ENCODE assay signal across 11 cellular contexts in the genomic region with DNA sequence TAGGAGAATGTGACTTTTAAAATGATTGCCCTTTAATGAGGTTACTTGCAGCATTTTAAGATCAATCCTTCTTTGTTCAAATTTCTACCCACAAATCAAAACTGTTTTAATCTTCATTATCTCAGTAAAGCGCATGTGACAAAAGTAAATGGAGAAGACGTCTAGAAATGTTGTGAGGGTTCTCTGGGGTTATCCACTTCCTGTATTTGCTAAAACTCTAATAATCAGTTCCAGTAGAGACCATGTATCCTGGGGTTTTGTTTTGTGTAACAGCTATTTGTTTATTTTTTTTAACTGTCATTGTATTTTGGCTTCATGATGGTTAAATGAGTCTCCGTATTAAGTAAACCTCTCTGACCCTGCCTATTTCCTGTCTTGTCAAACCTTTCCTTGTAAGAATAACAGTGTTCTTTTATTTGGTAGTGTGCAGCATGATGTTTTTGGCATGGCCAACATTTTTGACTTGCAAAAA. TPM values are rescaled to one million over a fixed set of nuclear protein-coding genes. Genes with fewer than 3 reads are reported as not detected.
DNase-seq lines count a peak whose midpoint lies in the region; ATAC-seq and TF ChIP-seq lines count a peak whose summit lies in the region.
"Had no signal": no experiment of that assay in that cellular context is flagged by ENCODE, and none has a peak within 500 bp of the region (broad histone marks: within the 10 kb centered on the region; RNA-seq: fewer than 3 reads in every experiment).

No MANE protein-coding gene starts in this region.

- TF ChIP-seq CTCF in endothelial cell (IDR thresholded peaks at IDR 0.05; ENCODE audit: unreplicated experiment) (no peak), dorsolateral prefrontal cortex (IDR thresholded peaks at IDR 0.05 in 54 of 56, conservative IDR thresholded peaks at IDR 0.05 in 2 of 56; ENCODE audit: low read depth in 1 of 56, partially characterized antibody in 56 of 56) (no peak)

- DNase-seq in GM03348 (ENCODE audit: low spot score) (peak; percentile 9), MG63 (peak; percentile 13), endothelial cell (ENCODE audit: low spot score) (no peak), sciatic nerve (ENCODE audit: low spot score) (no peak), SIG-M5 (lab: John Stamatoyannopoulos, UW) (no peak), dorsolateral prefrontal cortex (no peak)
- DNase-seq: DND-41, NCI-H187 had no signal

- peak overlapping the region; percentile 70 for H3K27ac Mint-ChIP-seq in endothelial cell (ENCODE audit: unreplicated experiment)
- H3K27ac Mint-ChIP-seq: dendritic cell treated with granulocyte-macrophage colony-stimulating factor and Interleukin-4, amounts not matched to agents 40 ng/mL and 50 ng/mL, for 4 days had no signal

- intact Hi-C loops in sciatic nerve (cut with DNase I) (no loop called here), dorsolateral prefrontal cortex (cut with DNase I) (loop anchor here (2.0 to 10.0 kb wide), 5 partner anchors 286 to 498 kb away; a partner anchor contains a TSS)

- H3K27ac ChIP-seq in dorsolateral prefrontal cortex = no peak overlapping the region

- no peaks in the 10 kb centered on the region for H3K27me3 Mint-ChIP-seq in endothelial cell (ENCODE audit: unreplicated experiment)
- H3K27me3 Mint-ChIP-seq: dendritic cell treated with granulocyte-macrophage colony-stimulating factor and Interleukin-4, amounts not matched to agents 40 ng/mL and 50 ng/mL, for 4 days had no signal

- peaks cover 8% of the 10 kb centered on the region for H3K4me1 Mint-ChIP-seq in endothelial cell (ENCODE audit: unreplicated experiment)

- ATAC-seq in sciatic nerve (peak; percentile 48), HG03175 (IDR thresholded peaks at IDR 0.05; ENCODE audit: unreplicated experiment) (no peak), HG03095 (IDR thresholded peaks at IDR 0.05; ENCODE audit: unreplicated experiment) (no peak)

- H3K27me3 ChIP-seq in MG63 (no peaks in the 10 kb centered on the region), dorsolateral prefrontal cortex (no peaks in the 10 kb centered on the region)

- peaks cover 5% of the 10 kb centered on the region for H3K9me3 Mint-ChIP-seq in endothelial cell (ENCODE audit: unreplicated experiment)
- H3K9me3 Mint-ChIP-seq: dendritic cell treated with granulocyte-macrophage colony-stimulating factor and Interleukin-4, amounts not matched to agents 40 ng/mL and 50 ng/mL, for 4 days had no signal

- H3K9me3 ChIP-seq in MG63 = no peaks in the 10 kb centered on the region

- no peak overlapping the region for H3K4me3 Mint-ChIP-seq in endothelial cell (ENCODE audit: unreplicated experiment)
- H3K4me3 Mint-ChIP-seq: dendritic cell treated with granulocyte-macrophage colony-stimulating factor and Interleukin-4, amounts not matched to agents 40 ng/mL and 50 ng/mL, for 4 days had no signal

- H3K4me3 ChIP-seq in MG63 = peak overlapping the region; percentile 8
- peak overlapping the region in 8 of 59 donors; percentile 1 to 39 (median 18) for H3K4me3 ChIP-seq in dorsolateral prefrontal cortex

- no peaks in the 10 kb centered on the region for H3K36me3 ChIP-seq in MG63

- H3K36me3 Mint-ChIP-seq in endothelial cell (ENCODE audit: low read depth, unreplicated experiment) = no peaks in the 10 kb centered on the region

RNA-seq across cellular contexts. Expression of a gene that starts 27.5 kb away (rescaled TPM):
- total RNA-seq in MG63 (2014; rRNA removed; shearing (Covaris generic); ENCODE audit: low replicate concordance) = 250 and 313 TPM in 2 replicates
- total RNA-seq in endothelial cell (ENCODE audit: unreplicated experiment) (71.5 TPM), sciatic nerve (91.7 TPM), dorsolateral prefrontal cortex (100 to 1,000 TPM in 5 of 120 experiments, 10 to 100 TPM in 115; 58.8 to 107 (median 83.2) TPM)

Comparison
In these comparisons a context has a peak if more than half of its experiments do, and no peak if none do; other contexts are left out.
1. DNase-seq: peak in GM03348 (single experiment) and MG63 (single experiment); none in endothelial cell (single experiment), sciatic nerve (single experiment), SIG-M5 (single experiment) and dorsolateral prefrontal cortex (0 of 10).